In the genomic region with DNA sequence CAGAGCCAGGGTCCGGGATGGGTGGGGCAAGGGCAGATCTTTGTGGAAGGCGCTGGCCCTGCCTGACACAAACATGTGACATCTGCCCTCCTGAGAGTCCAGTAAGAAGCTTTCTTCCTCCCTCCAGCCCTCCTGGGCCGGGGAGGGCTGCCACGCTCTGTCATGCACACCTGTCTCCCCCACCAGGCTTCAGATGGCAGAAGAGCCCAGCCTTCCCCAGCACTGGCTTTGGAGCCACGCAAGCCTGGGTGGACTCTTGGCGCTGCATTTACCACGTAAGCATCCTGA, we compare ENCODE assay signal across 17 cellular contexts.
"Had no signal": no experiment of that assay in that cellular context is flagged by ENCODE, and none has a peak within 500 bp of the region (broad histone marks: within the 10 kb centered on the region; RNA-seq: fewer than 3 reads in every experiment).

No MANE protein-coding gene starts in this region.

- H3K27ac ChIP-seq: coronary artery, left lung, lower lobe of right lung, neural progenitor cell, psoas muscle had no signal

- H3K4me2 ChIP-seq: neural progenitor cell had no signal

- H3K4me3 ChIP-seq: coronary artery, left lung, lower lobe of right lung, neural progenitor cell, psoas muscle had no signal

- H3K36me3 Mint-ChIP-seq: memory B cell; mesothelial cell of epicardium; natural killer cell treated with Interleukin-12 subunit alpha and Interleukin-12 subunit beta and Interleukin-15 and Interleukin-18, amount 100 ng/mL, for 72 hours; neural progenitor cell had no signal

- H3K4me1 Mint-ChIP-seq: memory B cell had no signal

- FAIRE-seq: frontal cortex had no signal

- H3K9me3 Mint-ChIP-seq: memory B cell; mesothelial cell of epicardium; natural killer cell treated with Interleukin-12 subunit alpha and Interleukin-12 subunit beta and Interleukin-15 and Interleukin-18, amount 100 ng/mL, for 72 hours; neural progenitor cell had no signal

- H3K27me3 ChIP-seq: neural progenitor cell had no signal

- H3K4me1 ChIP-seq: left lung, lower lobe of right lung, psoas muscle had no signal

- H2AFZ ChIP-seq: neural progenitor cell had no signal

- H3K36me3 ChIP-seq: left lung, lower lobe of right lung, neural progenitor cell had no signal

- H3K4me3 Mint-ChIP-seq: memory B cell; mesothelial cell of epicardium; natural killer cell treated with Interleukin-12 subunit alpha and Interleukin-12 subunit beta and Interleukin-15 and Interleukin-18, amount 100 ng/mL, for 72 hours had no signal

- H3K9me3 ChIP-seq: left lung, lower lobe of right lung, psoas muscle had no signal

- DNase-seq: effector CD4-positive, alpha-beta T cell; islet precursor cell; left lung; lower lobe of right lung; psoas muscle; stimulated activated CD4-positive, alpha-beta T cell treated with anti-CD3 and anti-CD28 coated beads, Interleukin-12 subunit alpha, Interleukin-12 subunit beta, amount 100 ng/mL, for 4 hours; stimulated activated CD4-positive, alpha-beta T cell treated with anti-CD3 and anti-CD28 coated beads, Interleukin-2, amount 100 ng/mL, for 48 hours; stimulated activated naive CD4-positive, alpha-beta T cell treated with Interleukin-2 at 50 U/mL for 16 hours; trophoblast cell had no signal

- H3K27ac Mint-ChIP-seq: memory B cell; mesothelial cell of epicardium; natural killer cell treated with Interleukin-12 subunit alpha and Interleukin-12 subunit beta and Interleukin-15 and Interleukin-18, amount 100 ng/mL, for 72 hours had no signal

- ATAC-seq: esophagus mucosa; left lung; lower lobe of right lung; natural killer cell treated with Interleukin-12 subunit alpha and Interleukin-12 subunit beta and Interleukin-15 and Interleukin-18, amount 100 ng/mL, for 72 hours; psoas muscle; sciatic nerve had no signal
